12 cellular contexts compared by ENCODE assay signal in the genomic region with DNA sequence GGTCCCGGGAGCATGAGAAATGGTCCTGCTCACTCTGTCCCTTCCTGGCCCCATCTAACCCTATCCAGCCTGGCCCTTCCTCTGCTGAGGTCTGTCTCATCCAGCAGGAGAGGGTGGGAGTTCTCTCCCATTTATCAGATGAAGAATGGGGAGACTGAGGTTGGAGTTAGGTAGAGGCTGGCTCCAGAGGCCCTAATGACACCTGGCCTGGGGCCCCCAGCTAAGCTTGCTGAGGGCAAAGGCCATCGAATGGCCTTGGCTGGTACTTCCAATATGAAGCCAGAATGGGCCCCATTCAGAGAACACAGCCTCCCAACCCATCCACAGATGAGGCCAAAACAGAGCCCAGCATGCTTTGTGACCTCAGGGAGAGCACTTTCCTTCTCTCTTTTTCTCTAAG. TPM values are rescaled to one million over a fixed set of nuclear protein-coding genes. Genes with fewer than 3 reads are reported as not detected.
DNase-seq lines count a peak whose midpoint lies in the region; ATAC-seq, FAIRE-seq and TF ChIP-seq lines count a peak whose summit lies in the region.
"Had no signal": no experiment of that assay in that cellular context is flagged by ENCODE, and none has a peak within 500 bp of the region (broad histone marks: within the 10 kb centered on the region; RNA-seq: fewer than 3 reads in every experiment).

No MANE protein-coding gene starts in this region.

- DNase-seq in HepG2 (ENCODE audit: low spot score) = peak; percentile 25
- no peak for DNase-seq in right lobe of liver
- DNase-seq in breast epithelium (ENCODE audit: low spot score in 2 of 2) = no peak
- no peak for DNase-seq in neural progenitor cell (ENCODE audit: low spot score)
- DNase-seq in vagina (ENCODE audit: extremely low spot score in 2 of 2) = no peak
- no peak for DNase-seq in COLO668 (lab: John Stamatoyannopoulos, UW; ENCODE audit: unreplicated experiment)
- DNase-seq in HUDEP-2 (lab: John Stamatoyannopoulos, UW; ENCODE audit: unreplicated experiment in 76 of 76) = no peak
- DNase-seq: activated T-cell treated with anti-CD3 and anti-CD28 coated beads, Interleukin-2, amount 50 U/mL, for 1 hour; NCI-H187; spleen had no signal

- TF ChIP-seq CTCF in HepG2 (CRISPR knock-in tag; IDR thresholded peaks at IDR 0.05) (no peak), right lobe of liver (IDR thresholded peaks at IDR 0.05) (no peak), breast epithelium (IDR thresholded peaks at IDR 0.05) (no peak), neural progenitor cell (IDR thresholded peaks at IDR 0.05) (no peak), vagina (IDR thresholded peaks at IDR 0.05) (no peak)

- H2AFZ ChIP-seq in HepG2 (ENCODE audit: low read length) (no peak overlapping the region), neural progenitor cell (replicated peaks) (no peak overlapping the region)

- POLR2A ChIA-PET in HepG2 (lab: Yijun Ruan, JAX) = interaction anchor here (0.6 to 5.3 kb wide), 4 partner anchors 14 to 405 kb away, joined by 3 to 50 read pairs (median 19); partner anchors contain the start of genes ARPC4, OGG1, TADA3 and THUMPD3

- H3K9me3 ChIP-seq in HepG2 (ENCODE audit: low read length) = no peaks in the 10 kb centered on the region
- no peaks in the 10 kb centered on the region for H3K9me3 ChIP-seq in right lobe of liver
- no peaks in the 10 kb centered on the region for H3K9me3 ChIP-seq in breast epithelium
- no peaks in the 10 kb centered on the region for H3K9me3 ChIP-seq in neural progenitor cell (ENCODE audit: low read depth)
- no peaks in the 10 kb centered on the region for H3K9me3 ChIP-seq in vagina
- H3K9me3 ChIP-seq: BLaER1 treated with 17β-estradiol and CSF1 and Interleukin-3, amounts not matched to agents 10 nM and 100 nM; spleen had no signal

- H3K36me3 ChIP-seq in HepG2 (replicated peaks in 1 of 2; ENCODE audit: control insufficient read depth in 1 of 2, insufficient read depth in 2 of 2, low read length in 2 of 2) = peaks cover 4 to 13% of the 10 kb centered on the region in 2 experiments; a peak in 3 of 5 replicates
- H3K36me3 ChIP-seq in right lobe of liver = peaks cover 0 to 9% (median 4%) of the 10 kb centered on the region in 4 donors
- no peaks in the 10 kb centered on the region for H3K36me3 ChIP-seq in breast epithelium
- no peaks in the 10 kb centered on the region for H3K36me3 ChIP-seq in neural progenitor cell
- H3K36me3 ChIP-seq in vagina = no peaks in the 10 kb centered on the region
- H3K36me3 ChIP-seq: BLaER1 treated with 17β-estradiol and CSF1 and Interleukin-3, amounts not matched to agents 10 nM and 100 nM had no signal

- TF ChIP-seq EP300 in HepG2 (IDR thresholded peaks at IDR 0.05; ENCODE audit: low read depth in 2 of 2, low read length in 2 of 2) (no peak), HepG2 (CRISPR knock-in tag; IDR thresholded peaks at IDR 0.05; ENCODE audit: borderline replicate concordance) (no peak)

- BruUV-seq in HepG2 (replicated peaks; lab: Mats Ljungman, UMichigan) = no TSS peak

- H4K20me1 ChIP-seq in HepG2 (ENCODE audit: insufficient read depth, low read length) = no peaks in the 10 kb centered on the region
- H4K20me1 ChIP-seq in neural progenitor cell (ENCODE audit: low read depth) = no peaks in the 10 kb centered on the region

- no peak for FAIRE-seq in HepG2 (lab: Jason Lieb, UNC)

- ATAC-seq in HepG2 (peak; percentile 25), right lobe of liver (no peak), HG03097 (IDR thresholded peaks at IDR 0.05; ENCODE audit: low FRiP score, unreplicated experiment) (no peak)

- in situ Hi-C loops in HepG2 (cut with HindIII; ENCODE audit: extremely low pct_ligation_motif_present, low pct_unique_long_range_greater_than_20kb) = no loop called here

- peaks cover 28% of the 10 kb centered on the region for H3F3A ChIP-seq in neural progenitor cell (ENCODE audit: low read depth)

- TF ChIP-seq RAD21 in HepG2 (CRISPR knock-in tag; IDR thresholded peaks at IDR 0.05) = no peak

- TF ChIP-seq POLR2A in HepG2 (IDR thresholded peaks at IDR 0.05; ENCODE audit: insufficient read depth in 1 of 2, low read depth in 2 of 2, low read length in 2 of 2) (no peak), right lobe of liver (IDR thresholded peaks at IDR 0.05) (no peak), breast epithelium (IDR thresholded peaks at IDR 0.05) (no peak), vagina (IDR thresholded peaks at IDR 0.05) (no peak)

- H3K4me1 Mint-ChIP-seq in neural progenitor cell = peaks cover 16% of the 10 kb centered on the region

- H3K4me3 ChIP-seq in HepG2 (replicated peaks in 1 of 3; ENCODE audit: insufficient read depth in 1 of 3, low read depth in 2 of 3, low read length in 3 of 3) (peak overlapping the region; percentile 68 to 92 (median 76); a peak in 5 of 6 replicates), right lobe of liver (peak overlapping the region in 1 of 3 donors; percentile 77), breast epithelium (peak overlapping the region in 1 of 3 donors; percentile 79), neural progenitor cell (no peak overlapping the region), vagina (peak overlapping the region in 1 of 2 donors; percentile 74)

- H3K36me3 Mint-ChIP-seq in neural progenitor cell = peaks cover 3% of the 10 kb centered on the region

- peak overlapping the region; percentile 17 for H3K27ac Mint-ChIP-seq in neural progenitor cell

- no peak overlapping the region for H3K4me3 Mint-ChIP-seq in neural progenitor cell

- peaks cover 2% of the 10 kb centered on the region for H3K27me3 Mint-ChIP-seq in neural progenitor cell (ENCODE audit: insufficient read depth, low read depth)

- H3K27me3 ChIP-seq in HepG2 (ENCODE audit: control insufficient read depth in 1 of 2, insufficient read depth in 2 of 2, low read length in 2 of 2) = no peaks in the 10 kb centered on the region; a peak in 1 of 5 replicates
- no peaks in the 10 kb centered on the region for H3K27me3 ChIP-seq in right lobe of liver
- no peaks in the 10 kb centered on the region for H3K27me3 ChIP-seq in breast epithelium
- peaks cover 4% of the 10 kb centered on the region for H3K27me3 ChIP-seq in neural progenitor cell
- no peaks in the 10 kb centered on the region for H3K27me3 ChIP-seq in vagina

- WGBS in HepG2 (ENCODE audit: low lambda C conversion rate) = 78% methylated on average over 1 of the region's 2 CpGs
- 50% methylated on average over 1 of the region's 2 CpGs for WGBS in right lobe of liver (ENCODE audit: insufficient coverage, low coverage, low lambda C conversion rate, missing lambda C conversion rate)

- CTCF ChIA-PET in HepG2 (lab: Yijun Ruan, JAX; ENCODE audit: low intra/inter-chr PET ratio, low total read pairs) = no interaction called here

- peak overlapping the region; percentile 84 for H3K9ac ChIP-seq in HepG2 (ENCODE audit: insufficient read depth, low read depth, low read length)
- H3K9ac ChIP-seq in neural progenitor cell = peak overlapping the region; percentile 47

- H3K79me2 ChIP-seq in HepG2 (ENCODE audit: insufficient read depth, low read length) = peaks cover 13% of the 10 kb centered on the region
- H3K79me2 ChIP-seq in neural progenitor cell (ENCODE audit: low read depth) = no peaks in the 10 kb centered on the region

- H3K4me2 ChIP-seq in HepG2 (ENCODE audit: low read depth, low read length) (peak overlapping the region; percentile 99), neural progenitor cell (peak overlapping the region; percentile 22)

- intact Hi-C loops in HepG2 (cut with micrococcal nuclease; ENCODE audit: unreplicated experiment) (no loop called here), right lobe of liver (cut with DNase I) (no loop called here), breast epithelium (cut with DNase I; ENCODE audit: low total_unique reads) (no loop called here), vagina (cut with DNase I) (no loop called here)

- H3K4me1 ChIP-seq in HepG2 (ENCODE audit: insufficient read depth, low read length) (peaks cover 39% of the 10 kb centered on the region), right lobe of liver (peaks cover 0 to 18% (median 4%) of the 10 kb centered on the region in 4 donors), breast epithelium (peaks cover 0 to 3% of the 10 kb centered on the region in 2 donors), neural progenitor cell (peaks cover 3% of the 10 kb centered on the region), vagina (peaks cover 38% of the 10 kb centered on the region)

- no peaks in the 10 kb centered on the region for H3K9me3 Mint-ChIP-seq in neural progenitor cell

- H3K27ac ChIP-seq in HepG2 (ENCODE audit: extremely low read length, insufficient read depth, low read length) = peak overlapping the region; percentile 57
- H3K27ac ChIP-seq in right lobe of liver = no peak overlapping the region
- peak overlapping the region; percentile 79 to 93 for H3K27ac ChIP-seq in breast epithelium
- H3K27ac ChIP-seq in neural progenitor cell = no peak overlapping the region
- peak overlapping the region; percentile 96 for H3K27ac ChIP-seq in vagina
- H3K27ac ChIP-seq: BLaER1 treated with 17β-estradiol and CSF1 and Interleukin-3, amounts not matched to agents 10 nM and 100 nM had no signal

RNA-seq across cellular contexts. Expression of gene CAMK1, which starts 1.4 kb away (rescaled TPM):
- total RNA-seq in HepG2 (2016; rRNA removed; fragmentation: Illumina TruSeq; extraction: Trizol) (51.8 and 53.3 TPM in 2 replicates), right lobe of liver (10 to 100 TPM; 10.8 to 33.4 (median 24.5) TPM), breast epithelium (10 to 100 TPM; 25.2 to 58.7 (median 40.0) TPM), neural progenitor cell (ENCODE audit: low replicate concordance) (24.9 and 32.4 TPM in 2 replicates), vagina (42.5 TPM)
- total RNA-seq in HepG2 (2016; cell fraction: cytosol; rRNA removed; fragmentation: Illumina TruSeq; extraction: Trizol; ENCODE audit: low read depth) = 40.6 and 50.9 TPM in 2 replicates
- 49.0 and 53.3 TPM in 2 replicates for total RNA-seq in HepG2 (2016; cell fraction: insoluble cytoplasmic fraction; rRNA removed; fragmentation: Illumina TruSeq; extraction: Trizol)
- 44.9 and 61.9 TPM in 2 replicates for total RNA-seq in HepG2 (2016; cell fraction: membrane; rRNA removed; fragmentation: Illumina TruSeq; extraction: Trizol)
- 26.4 and 30.0 TPM in 2 replicates for total RNA-seq in HepG2 (2016; cell fraction: nucleus; rRNA removed; fragmentation: Illumina TruSeq; extraction: Trizol)
- 26.4 and 27.7 TPM in 2 replicates for polyA plus RNA-seq in HepG2 (2011; rRNA removed)
- polyA plus RNA-seq in HepG2 (2011; cell fraction: cytosol; rRNA removed) = 25.3 and 29.8 TPM in 2 replicates
- polyA plus RNA-seq in HepG2 (2011; cell fraction: nucleus; rRNA removed) = 30.9 and 36.6 TPM in 2 replicates
- 17.5 and 20.2 TPM in 2 replicates for polyA plus RNA-seq in HepG2 (2012)
- polyA plus RNA-seq in HepG2 (2016; cell fraction: cytosol; fragmentation: Illumina TruSeq; extraction: Trizol; ENCODE audit: low read depth) = 36.8 and 48.6 TPM in 2 replicates
- 45.8 and 51.6 TPM in 2 replicates for polyA plus RNA-seq in HepG2 (2016; cell fraction: insoluble cytoplasmic fraction; fragmentation: Illumina TruSeq; extraction: Trizol; ENCODE audit: low read depth)
- 36.9 and 45.8 TPM in 2 replicates for polyA plus RNA-seq in HepG2 (2016; cell fraction: membrane; fragmentation: Illumina TruSeq; extraction: Trizol; ENCODE audit: low read depth)
- 55.8 and 58.3 TPM in 2 replicates for polyA plus RNA-seq in HepG2 (2016; cell fraction: nucleus; fragmentation: Illumina TruSeq; extraction: Trizol; ENCODE audit: insufficient read depth, low read depth)
- 4.7 and 17.6 TPM in 2 replicates for polyA minus RNA-seq in HepG2 (2011; rRNA and poly(A)+ RNA removed; ENCODE audit: low replicate concordance)
- 8.4 and 15.1 TPM in 2 replicates for polyA minus RNA-seq in HepG2 (2011; cell fraction: cytosol; rRNA and poly(A)+ RNA removed)
- polyA minus RNA-seq in HepG2 (2011; cell fraction: nucleus; rRNA and poly(A)+ RNA removed) = 8.4 and 10.3 TPM in 2 replicates

RNA-seq across cellular contexts. Expression of gene OGG1, which starts 18.6 kb away (rescaled TPM):
- total RNA-seq in HepG2 (2016; rRNA removed; fragmentation: Illumina TruSeq; extraction: Trizol) (23.8 and 28.7 TPM in 2 replicates), right lobe of liver (10 to 100 TPM; 12.3 to 27.8 (median 15.7) TPM), breast epithelium (10 to 100 TPM; 21.3 to 33.4 (median 23.3) TPM), neural progenitor cell (ENCODE audit: low replicate concordance) (15.8 and 33.8 TPM in 2 replicates), vagina (51.6 TPM)
- 45.5 and 45.8 TPM in 2 replicates for total RNA-seq in HepG2 (2016; cell fraction: cytosol; rRNA removed; fragmentation: Illumina TruSeq; extraction: Trizol; ENCODE audit: low read depth)
- total RNA-seq in HepG2 (2016; cell fraction: insoluble cytoplasmic fraction; rRNA removed; fragmentation: Illumina TruSeq; extraction: Trizol) = 26.5 and 28.3 TPM in 2 replicates
- total RNA-seq in HepG2 (2016; cell fraction: membrane; rRNA removed; fragmentation: Illumina TruSeq; extraction: Trizol) = 17.8 and 19.8 TPM in 2 replicates
- total RNA-seq in HepG2 (2016; cell fraction: nucleus; rRNA removed; fragmentation: Illumina TruSeq; extraction: Trizol) = 23.3 and 24.6 TPM in 2 replicates
- polyA plus RNA-seq in HepG2 (2011; rRNA removed) = 33.2 and 38.9 TPM in 2 replicates
- polyA plus RNA-seq in HepG2 (2011; cell fraction: cytosol; rRNA removed) = 23.2 and 27.3 TPM in 2 replicates
- 48.7 and 59.7 TPM in 2 replicates for polyA plus RNA-seq in HepG2 (2011; cell fraction: nucleus; rRNA removed)
- 19.0 and 19.1 TPM in 2 replicates for polyA plus RNA-seq in HepG2 (2012)
- polyA plus RNA-seq in HepG2 (2016; cell fraction: cytosol; fragmentation: Illumina TruSeq; extraction: Trizol; ENCODE audit: low read depth) = 9.3 and 10.9 TPM in 2 replicates
- 31.9 and 32.4 TPM in 2 replicates for polyA plus RNA-seq in HepG2 (2016; cell fraction: insoluble cytoplasmic fraction; fragmentation: Illumina TruSeq; extraction: Trizol; ENCODE audit: low read depth)
- polyA plus RNA-seq in HepG2 (2016; cell fraction: membrane; fragmentation: Illumina TruSeq; extraction: Trizol; ENCODE audit: low read depth) = 15.9 and 18.6 TPM in 2 replicates
- polyA plus RNA-seq in HepG2 (2016; cell fraction: nucleus; fragmentation: Illumina TruSeq; extraction: Trizol; ENCODE audit: insufficient read depth, low read depth) = 26.3 and 38.4 TPM in 2 replicates
- 89.8 and 134 TPM in 2 replicates for polyA minus RNA-seq in HepG2 (2011; rRNA and poly(A)+ RNA removed; ENCODE audit: low replicate concordance)
- 15.1 and 17.1 TPM in 2 replicates for polyA minus RNA-seq in HepG2 (2011; cell fraction: cytosol; rRNA and poly(A)+ RNA removed)
- polyA minus RNA-seq in HepG2 (2011; cell fraction: nucleus; rRNA and poly(A)+ RNA removed) = 56.5 and 63.9 TPM in 2 replicates

RNA-seq across cellular contexts. Expression of gene TADA3, which starts 23.9 kb away (rescaled TPM):
- total RNA-seq in HepG2 (2016; rRNA removed; fragmentation: Illumina TruSeq; extraction: Trizol) = 37.1 and 43.3 TPM in 2 replicates
- total RNA-seq in HepG2 (2016; cell fraction: cytosol; rRNA removed; fragmentation: Illumina TruSeq; extraction: Trizol; ENCODE audit: low read depth) = 40.6 and 44.9 TPM in 2 replicates
- 36.0 and 42.7 TPM in 2 replicates for total RNA-seq in HepG2 (2016; cell fraction: insoluble cytoplasmic fraction; rRNA removed; fragmentation: Illumina TruSeq; extraction: Trizol)
- 75.9 and 78.8 TPM in 2 replicates for total RNA-seq in HepG2 (2016; cell fraction: membrane; rRNA removed; fragmentation: Illumina TruSeq; extraction: Trizol)
- 19.3 and 22.3 TPM in 2 replicates for total RNA-seq in HepG2 (2016; cell fraction: nucleus; rRNA removed; fragmentation: Illumina TruSeq; extraction: Trizol)
- polyA plus RNA-seq in HepG2 (2011; rRNA removed) = 32.1 and 34.4 TPM in 2 replicates
- polyA plus RNA-seq in HepG2 (2011; cell fraction: cytosol; rRNA removed) = 33.5 and 41.6 TPM in 2 replicates
- 31.8 and 32.8 TPM in 2 replicates for polyA plus RNA-seq in HepG2 (2011; cell fraction: nucleus; rRNA removed)
- 29.5 and 31.4 TPM in 2 replicates for polyA plus RNA-seq in HepG2 (2012)
- polyA plus RNA-seq in HepG2 (2016; cell fraction: cytosol; fragmentation: Illumina TruSeq; extraction: Trizol; ENCODE audit: low read depth) = 76.9 and 79.2 TPM in 2 replicates
- polyA plus RNA-seq in HepG2 (2016; cell fraction: insoluble cytoplasmic fraction; fragmentation: Illumina TruSeq; extraction: Trizol; ENCODE audit: low read depth) = 59.1 and 65.5 TPM in 2 replicates
- 95.4 and 101 TPM in 2 replicates for polyA plus RNA-seq in HepG2 (2016; cell fraction: membrane; fragmentation: Illumina TruSeq; extraction: Trizol; ENCODE audit: low read depth)
- polyA plus RNA-seq in HepG2 (2016; cell fraction: nucleus; fragmentation: Illumina TruSeq; extraction: Trizol; ENCODE audit: insufficient read depth, low read depth) = 46.7 and 52.3 TPM in 2 replicates
- polyA minus RNA-seq in HepG2 (2011; rRNA and poly(A)+ RNA removed; ENCODE audit: low replicate concordance) = 35.7 and 37.3 TPM in 2 replicates
- 27.4 and 29.7 TPM in 2 replicates for polyA minus RNA-seq in HepG2 (2011; cell fraction: cytosol; rRNA and poly(A)+ RNA removed)
- 12.6 and 14.8 TPM in 2 replicates for polyA minus RNA-seq in HepG2 (2011; cell fraction: nucleus; rRNA and poly(A)+ RNA removed)
- total RNA-seq in right lobe of liver = 10 to 100 TPM; 24.6 to 43.8 (median 28.1) TPM
- total RNA-seq in breast epithelium = 10 to 100 TPM; 66.1 to 73.4 (median 70.1) TPM
- total RNA-seq in neural progenitor cell (ENCODE audit: low replicate concordance) = 50.8 and 86.3 TPM in 2 replicates
- 58.9 TPM for total RNA-seq in vagina

RNA-seq across cellular contexts. Expression of gene ARPC4, which starts 24.5 kb away (rescaled TPM):
- total RNA-seq in HepG2 (2016; rRNA removed; fragmentation: Illumina TruSeq; extraction: Trizol) (73.9 and 83.6 TPM in 2 replicates), right lobe of liver (10 to 100 TPM; 42.0 to 80.3 (median 57.3) TPM), breast epithelium (100 to 1,000 TPM; 116 to 163 (median 117) TPM), neural progenitor cell (ENCODE audit: low replicate concordance) (126 and 146 TPM in 2 replicates), vagina (124 TPM)
- 33.6 and 36.2 TPM in 2 replicates for total RNA-seq in HepG2 (2016; cell fraction: cytosol; rRNA removed; fragmentation: Illumina TruSeq; extraction: Trizol; ENCODE audit: low read depth)
- total RNA-seq in HepG2 (2016; cell fraction: insoluble cytoplasmic fraction; rRNA removed; fragmentation: Illumina TruSeq; extraction: Trizol) = 70.0 and 87.2 TPM in 2 replicates
- total RNA-seq in HepG2 (2016; cell fraction: membrane; rRNA removed; fragmentation: Illumina TruSeq; extraction: Trizol) = 53.3 and 56.0 TPM in 2 replicates
- 59.7 and 66.4 TPM in 2 replicates for total RNA-seq in HepG2 (2016; cell fraction: nucleus; rRNA removed; fragmentation: Illumina TruSeq; extraction: Trizol)
- polyA plus RNA-seq in HepG2 (2011; rRNA removed) = 27.2 and 30.1 TPM in 2 replicates
- 38.6 and 40.7 TPM in 2 replicates for polyA plus RNA-seq in HepG2 (2011; cell fraction: cytosol; rRNA removed)
- 29.3 and 34.8 TPM in 2 replicates for polyA plus RNA-seq in HepG2 (2011; cell fraction: nucleus; rRNA removed)
- polyA plus RNA-seq in HepG2 (2012) = 27.0 and 41.3 TPM in 2 replicates
- 28.3 and 37.9 TPM in 2 replicates for polyA plus RNA-seq in HepG2 (2016; cell fraction: cytosol; fragmentation: Illumina TruSeq; extraction: Trizol; ENCODE audit: low read depth)
- polyA plus RNA-seq in HepG2 (2016; cell fraction: insoluble cytoplasmic fraction; fragmentation: Illumina TruSeq; extraction: Trizol; ENCODE audit: low read depth) = 75.5 and 85.0 TPM in 2 replicates
- polyA plus RNA-seq in HepG2 (2016; cell fraction: membrane; fragmentation: Illumina TruSeq; extraction: Trizol; ENCODE audit: low read depth) = 43.0 TPM in 2 replicates
- polyA plus RNA-seq in HepG2 (2016; cell fraction: nucleus; fragmentation: Illumina TruSeq; extraction: Trizol; ENCODE audit: insufficient read depth, low read depth) = 75.8 and 91.3 TPM in 2 replicates
- polyA minus RNA-seq in HepG2 (2011; rRNA and poly(A)+ RNA removed; ENCODE audit: low replicate concordance) = 36.5 and 108 TPM in 2 replicates
- 34.9 and 44.1 TPM in 2 replicates for polyA minus RNA-seq in HepG2 (2011; cell fraction: cytosol; rRNA and poly(A)+ RNA removed)
- polyA minus RNA-seq in HepG2 (2011; cell fraction: nucleus; rRNA and poly(A)+ RNA removed) = 62.7 and 78.3 TPM in 2 replicates

RNA-seq across cellular contexts. Expression of gene BRPF1, which starts 36.8 kb away (rescaled TPM):
- total RNA-seq in HepG2 (2016; rRNA removed; fragmentation: Illumina TruSeq; extraction: Trizol) (7.5 and 10.0 TPM in 2 replicates), right lobe of liver (1 to 10 TPM; 3.5 to 5.4 (median 5.1) TPM), breast epithelium (10 to 100 TPM; 14.7 to 19.7 (median 19.3) TPM), neural progenitor cell (ENCODE audit: low replicate concordance) (12.1 and 17.5 TPM in 2 replicates), vagina (16.9 TPM)
- 1.9 and 2.6 TPM in 2 replicates for total RNA-seq in HepG2 (2016; cell fraction: cytosol; rRNA removed; fragmentation: Illumina TruSeq; extraction: Trizol; ENCODE audit: low read depth)
- 6.6 and 9.5 TPM in 2 replicates for total RNA-seq in HepG2 (2016; cell fraction: insoluble cytoplasmic fraction; rRNA removed; fragmentation: Illumina TruSeq; extraction: Trizol)
- total RNA-seq in HepG2 (2016; cell fraction: membrane; rRNA removed; fragmentation: Illumina TruSeq; extraction: Trizol) = 4.2 and 4.4 TPM in 2 replicates
- total RNA-seq in HepG2 (2016; cell fraction: nucleus; rRNA removed; fragmentation: Illumina TruSeq; extraction: Trizol) = 11.3 and 13.7 TPM in 2 replicates
- polyA plus RNA-seq in HepG2 (2011; rRNA removed) = 7.3 and 7.4 TPM in 2 replicates
- polyA plus RNA-seq in HepG2 (2011; cell fraction: cytosol; rRNA removed) = 4.3 and 5.0 TPM in 2 replicates
- 26.1 and 36.3 TPM in 2 replicates for polyA plus RNA-seq in HepG2 (2011; cell fraction: nucleus; rRNA removed)
- 6.0 and 6.8 TPM in 2 replicates for polyA plus RNA-seq in HepG2 (2012)
- polyA plus RNA-seq in HepG2 (2016; cell fraction: cytosol; fragmentation: Illumina TruSeq; extraction: Trizol; ENCODE audit: low read depth) = 0.49 and 0.61 TPM in 2 replicates
- polyA plus RNA-seq in HepG2 (2016; cell fraction: insoluble cytoplasmic fraction; fragmentation: Illumina TruSeq; extraction: Trizol; ENCODE audit: low read depth) = 6.7 and 7.2 TPM in 2 replicates
- 1.5 and 1.6 TPM in 2 replicates for polyA plus RNA-seq in HepG2 (2016; cell fraction: membrane; fragmentation: Illumina TruSeq; extraction: Trizol; ENCODE audit: low read depth)
- polyA plus RNA-seq in HepG2 (2016; cell fraction: nucleus; fragmentation: Illumina TruSeq; extraction: Trizol; ENCODE audit: insufficient read depth, low read depth) = 29.3 and 31.8 TPM in 2 replicates
- polyA minus RNA-seq in HepG2 (2011; rRNA and poly(A)+ RNA removed; ENCODE audit: low replicate concordance) = 9.9 and 28.6 TPM in 2 replicates
- polyA minus RNA-seq in HepG2 (2011; cell fraction: cytosol; rRNA and poly(A)+ RNA removed) = 3.2 and 6.0 TPM in 2 replicates
- polyA minus RNA-seq in HepG2 (2011; cell fraction: nucleus; rRNA and poly(A)+ RNA removed) = 12.9 and 15.8 TPM in 2 replicates

Comparison
In these comparisons a context has a peak if more than half of its experiments do, and no peak if none do; other contexts are left out.
1. H3K27ac ChIP-seq: peak in HepG2 (single experiment), breast epithelium (2 of 2) and vagina (single experiment); none in right lobe of liver (0 of 3) and neural progenitor cell (single experiment).